1 cellular context compared by ENCODE assay signal in genomic region chr15:40693904-40694705, GRCh38.
TF ChIP-seq lines count a peak whose summit lies in the region.

No MANE protein-coding gene starts in this region.

TF ChIP-seq in K562, 482 proteins besides CTCF, POLR2A, EP300 and RAD21 (continued from another document):
- TF ChIP-seq IRF9 (tag; IDR thresholded peaks at IDR 0.05) (no peak), CBFB (CRISPR knock-in tag; IDR thresholded peaks at IDR 0.05) (0 out of 2 replicates have a peak, but pooled peaks have one; percentile 47), BRCA1 (IDR thresholded peaks at IDR 0.05) (no peak), BRCA1 (CRISPR knock-in tag; IDR thresholded peaks at IDR 0.05) (no peak), ID3 (CRISPR knock-in tag; IDR thresholded peaks at IDR 0.05) (no peak), ID3 (tag; IDR thresholded peaks at IDR 0.05) (0 out of 2 replicates have a peak, but pooled peaks have one; percentile 25), MYC (IDR thresholded peaks at IDR 0.05; ENCODE audit: low read depth, low read length) (peak; percentile 72; the same call in 1 of the 2 replicates), MYC (CRISPR knock-in tag; IDR thresholded peaks at IDR 0.05; ENCODE audit: borderline replicate concordance, low read depth) (no peak), PTTG1 (tag; IDR thresholded peaks at IDR 0.05; ENCODE audit: low read depth) (no peak), SP1 (CRISPR knock-in tag; IDR thresholded peaks at IDR 0.05) (0 out of 2 replicates have a peak, but pooled peaks have one; percentile 33), MCM7 (IDR thresholded peaks at IDR 0.05) (no peak), CTCFL (IDR thresholded peaks at IDR 0.05; ENCODE audit: borderline replicate concordance, insufficient read depth, low read depth, low read length, poor library complexity, severe bottlenecking) (peak; percentile 84), TBP (optimal IDR thresholded peaks at IDR 0.05; ENCODE audit: low read depth, low read length) (peak; percentile 15), DMBX1 (CRISPR knock-in tag; IDR thresholded peaks at IDR 0.05; ENCODE audit: borderline replicate concordance) (0 out of 2 replicates have a peak, but pooled peaks have one; percentile 12), ZNF431 (CRISPR knock-in tag; IDR thresholded peaks at IDR 0.05) (no peak), HMBOX1 (IDR thresholded peaks at IDR 0.05) (no peak), RNF2 (IDR thresholded peaks at IDR 0.05) (peak; percentile 10; the same call in 1 of the 2 replicates), NFIX (CRISPR knock-in tag; IDR thresholded peaks at IDR 0.05; ENCODE audit: low read depth) (no peak), TEAD1 (CRISPR knock-in tag; IDR thresholded peaks at IDR 0.05) (peak in 1 of 2 experiments; percentile 88; a peak in 1 of 4 replicates), KLF6 (CRISPR knock-in tag; IDR thresholded peaks at IDR 0.05; ENCODE audit: borderline replicate concordance) (no peak), KDM1A (IDR thresholded peaks at IDR 0.05) (peak in 1 of 2 experiments; percentile 20; a peak in 1 of 4 replicates), ELF4 (CRISPR knock-in tag; IDR thresholded peaks at IDR 0.05) (0 out of 2 replicates have a peak, but pooled peaks have one; percentile 25), ZBTB8A (IDR thresholded peaks at IDR 0.05; ENCODE audit: partially characterized antibody) (no peak), TEAD4 (IDR thresholded peaks at IDR 0.05; ENCODE audit: low read length) (peak; percentile 74), TEAD4 (CRISPR knock-in tag; IDR thresholded peaks at IDR 0.05; ENCODE audit: borderline replicate concordance) (no peak; the same call in 1 of the 2 replicates), CBX2 (IDR thresholded peaks at IDR 0.05; ENCODE audit: insufficient read depth, low read length, poor library complexity, severe bottlenecking) (no peak), YY1 (IDR thresholded peaks at IDR 0.05; ENCODE audit: borderline replicate concordance in 1 of 3, control insufficient read depth in 1 of 3, extremely low read depth in 1 of 3, insufficient read depth in 3 of 3, insufficient read length in 1 of 3, insufficient replicate concordance in 2 of 3, low read depth in 1 of 3, low read length in 2 of 3) (peak in 2 of 3 experiments; percentile 22 to 38), ZNF76 (CRISPR knock-in tag; IDR thresholded peaks at IDR 0.05; ENCODE audit: borderline replicate concordance) (0 out of 2 replicates have a peak, but pooled peaks have one; percentile 7), SUPT5H (IDR thresholded peaks at IDR 0.05) (no peak), UBTF (IDR thresholded peaks at IDR 0.05; ENCODE audit: borderline replicate concordance in 1 of 2, low read depth in 2 of 2, low read length in 2 of 2) (0 out of 4 replicates have a peak, but pooled peaks of 1 of the 2 experiments have one; percentile 16), CREB3L1 (IDR thresholded peaks at IDR 0.05; ENCODE audit: borderline replicate concordance, low read depth) (0 out of 2 replicates have a peak, but pooled peaks have one; percentile 15), LEF1 (IDR thresholded peaks at IDR 0.05) (no peak), ZBTB43 (CRISPR knock-in tag; IDR thresholded peaks at IDR 0.05) (no peak), DEAF1 (CRISPR knock-in tag; IDR thresholded peaks at IDR 0.05) (no peak)
